In the genomic region with DNA sequence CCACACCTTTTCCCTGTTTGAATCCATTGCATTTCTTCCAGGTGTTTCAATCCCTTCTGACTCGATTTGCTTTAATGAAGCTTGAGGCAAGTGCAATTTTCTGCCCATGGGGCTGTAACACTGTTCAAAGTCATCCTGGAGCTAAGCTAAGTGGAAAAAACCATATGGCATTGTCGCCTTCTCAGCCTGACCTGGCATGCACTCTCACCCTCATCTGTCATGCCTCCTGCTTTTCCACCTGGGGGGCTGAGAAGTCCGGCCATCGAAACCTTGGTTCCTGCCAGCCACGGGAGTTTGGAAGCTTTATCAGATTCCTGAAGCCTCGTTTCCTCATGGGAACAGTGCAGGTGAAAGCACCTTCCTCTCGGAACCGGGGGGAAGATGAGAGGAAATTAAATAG, we compare ENCODE assay signal across 18 cellular contexts.
"Had no signal": no experiment of that assay in that cellular context is flagged by ENCODE, and none has a peak within 500 bp of the region (broad histone marks: within the 10 kb centered on the region; RNA-seq: fewer than 3 reads in every experiment).

No MANE protein-coding gene starts in this region.

- H3K27ac Mint-ChIP-seq: activated naive CD4-positive, alpha-beta T cell treated with anti-CD3 and anti-CD28 coated beads for 36 hours; activated naive CD8-positive, alpha-beta T cell treated with anti-CD3 and anti-CD28 coated beads for 36 hours; activated T-helper 1 cell treated with anti-CD3 and anti-CD28 coated beads, Interleukin-12 subunit alpha, Interleukin-12 subunit beta, Interleukin-2, Interleukin-4 antibody, amounts not matched to agents 30 ng/mL and 10 ng/mL and 1 ng/mL, durations not matched to agents 14 hours and 24 hours and 36 hours; mesothelial cell of epicardium; stimulated activated naive B cell treated with anti-CD40 and anti-IgM and Interleukin-4, amounts not matched to agents 10 μg/mL and 1 μg/mL and 100 μg/mL, for 72 hours had no signal

- ATAC-seq: activated CD4-positive, CD25-positive, alpha-beta regulatory T cell treated with anti-CD3 and anti-CD28 coated beads, Interleukin-2, amount 50 U/mL, for 24 hours; body of pancreas; naive thymus-derived CD4-positive, alpha-beta T cell; stimulated activated naive B cell treated with anti-CD40 and anti-IgM and Interleukin-4, amounts not matched to agents 10 μg/mL and 1 μg/mL and 100 μg/mL, for 72 hours; upper lobe of right lung had no signal

- H3K4me3 ChIP-seq: adrenal gland, body of pancreas, right atrium auricular region, stomach, thyroid gland, upper lobe of right lung had no signal

- H3K9me3 ChIP-seq: adrenal gland, body of pancreas, right atrium auricular region, thyroid gland, upper lobe of right lung had no signal

- DNase-seq: activated effector memory CD4-positive, alpha-beta T cell treated with anti-CD3 and anti-CD28 coated beads, Interleukin-2, amount 50 U/mL, for 16 hours; body of pancreas; heart right ventricle; stimulated activated naive B cell treated with anti-CD40 and anti-IgM and Interleukin-4, amounts not matched to agents 10 μg/mL and 1 μg/mL and 100 μg/mL, for 72 hours; stomach; T-helper 9 cell; upper lobe of right lung had no signal

- H3K9me3 Mint-ChIP-seq: activated naive CD4-positive, alpha-beta T cell treated with anti-CD3 and anti-CD28 coated beads for 36 hours; activated T-helper 1 cell treated with anti-CD3 and anti-CD28 coated beads, Interleukin-12 subunit alpha, Interleukin-12 subunit beta, Interleukin-2, Interleukin-4 antibody, amounts not matched to agents 30 ng/mL and 10 ng/mL and 1 ng/mL, durations not matched to agents 14 hours and 24 hours and 36 hours had no signal

- H3K27ac ChIP-seq: adrenal gland, body of pancreas, heart right ventricle, parathyroid adenoma, right atrium auricular region, stomach, thyroid gland, upper lobe of right lung, VCaP had no signal

- H3K4me3 Mint-ChIP-seq: activated naive CD4-positive, alpha-beta T cell treated with anti-CD3 and anti-CD28 coated beads for 36 hours; stimulated activated naive B cell treated with anti-CD40 and anti-IgM and Interleukin-4, amounts not matched to agents 10 μg/mL and 1 μg/mL and 100 μg/mL, for 72 hours had no signal

- H3K27me3 ChIP-seq: adrenal gland, body of pancreas, right atrium auricular region, thyroid gland had no signal
